Comparison of ENCODE assay signal across 1 cellular context in the genomic region with DNA sequence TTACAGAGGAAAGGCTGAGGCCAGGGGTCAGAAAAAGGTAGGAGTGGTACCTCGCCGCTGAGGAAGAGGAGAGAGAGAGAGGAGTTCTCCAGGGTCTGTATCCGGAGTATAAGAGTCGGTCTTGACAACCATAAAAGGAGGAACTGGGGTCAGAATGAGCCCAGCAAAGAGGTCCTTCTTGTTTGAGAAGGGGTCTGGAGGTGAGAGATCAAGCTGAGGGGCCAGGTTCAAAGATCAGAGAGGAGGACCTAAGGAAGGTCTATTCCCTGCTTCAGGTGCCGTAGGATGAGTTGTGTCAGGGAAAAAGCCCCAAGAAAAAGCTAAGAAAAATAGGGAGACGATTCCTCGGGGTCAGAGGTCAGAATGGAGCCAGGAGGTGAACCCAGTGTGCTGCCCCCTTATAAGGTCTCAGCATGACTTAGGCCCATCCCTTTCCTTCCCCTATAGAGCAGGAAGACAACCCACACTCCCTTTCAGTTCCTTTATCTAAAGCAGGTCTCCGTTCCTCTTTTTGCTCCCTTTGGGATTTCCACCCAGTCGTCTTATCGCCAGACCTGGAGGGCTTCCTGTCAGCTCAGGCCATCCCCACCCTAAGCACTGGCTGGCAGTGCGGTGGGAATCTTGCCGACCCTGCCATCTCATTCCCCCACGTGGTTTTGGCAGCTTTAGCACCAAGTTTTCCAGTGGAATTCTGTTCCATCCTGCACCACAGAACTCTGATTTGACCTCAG.
TF ChIP-seq lines count a peak whose summit lies in the region.

No MANE protein-coding gene starts in this region.

TF ChIP-seq in HepG2, 621 proteins besides CTCF, POLR2A, EP300 and RAD21 (continued from another document):
- TF ChIP-seq SIN3A (IDR thresholded peaks at IDR 0.05; ENCODE audit: borderline replicate concordance, low read depth, low read length) (0 out of 2 replicates have a peak, but pooled peaks have one; percentile 20), ZZZ3 (CRISPR knock-in tag; IDR thresholded peaks at IDR 0.05; ENCODE audit: borderline replicate concordance) (0 out of 2 replicates have a peak, but pooled peaks have one; percentile 2), PAF1 (CRISPR knock-in tag; IDR thresholded peaks at IDR 0.05) (no peak)
- TF ChIP-seq, protein P1, sequence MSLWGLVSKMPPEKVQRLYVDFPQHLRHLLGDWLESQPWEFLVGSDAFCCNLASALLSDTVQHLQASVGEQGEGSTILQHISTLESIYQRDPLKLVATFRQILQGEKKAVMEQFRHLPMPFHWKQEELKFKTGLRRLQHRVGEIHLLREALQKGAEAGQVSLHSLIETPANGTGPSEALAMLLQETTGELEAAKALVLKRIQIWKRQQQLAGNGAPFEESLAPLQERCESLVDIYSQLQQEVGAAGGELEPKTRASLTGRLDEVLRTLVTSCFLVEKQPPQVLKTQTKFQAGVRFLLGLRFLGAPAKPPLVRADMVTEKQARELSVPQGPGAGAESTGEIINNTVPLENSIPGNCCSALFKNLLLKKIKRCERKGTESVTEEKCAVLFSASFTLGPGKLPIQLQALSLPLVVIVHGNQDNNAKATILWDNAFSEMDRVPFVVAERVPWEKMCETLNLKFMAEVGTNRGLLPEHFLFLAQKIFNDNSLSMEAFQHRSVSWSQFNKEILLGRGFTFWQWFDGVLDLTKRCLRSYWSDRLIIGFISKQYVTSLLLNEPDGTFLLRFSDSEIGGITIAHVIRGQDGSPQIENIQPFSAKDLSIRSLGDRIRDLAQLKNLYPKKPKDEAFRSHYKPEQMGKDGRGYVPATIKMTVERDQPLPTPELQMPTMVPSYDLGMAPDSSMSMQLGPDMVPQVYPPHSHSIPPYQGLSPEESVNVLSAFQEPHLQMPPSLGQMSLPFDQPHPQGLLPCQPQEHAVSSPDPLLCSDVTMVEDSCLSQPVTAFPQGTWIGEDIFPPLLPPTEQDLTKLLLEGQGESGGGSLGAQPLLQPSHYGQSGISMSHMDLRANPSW (CRISPR knock-in tag; IDR thresholded peaks at IDR 0.05; ENCODE audit: borderline replicate concordance): no peak
TF ChIP-seq in HepG2: peak in this region for 3.
